Comparison of ENCODE assay signal across 15 cellular contexts in the genomic region with DNA sequence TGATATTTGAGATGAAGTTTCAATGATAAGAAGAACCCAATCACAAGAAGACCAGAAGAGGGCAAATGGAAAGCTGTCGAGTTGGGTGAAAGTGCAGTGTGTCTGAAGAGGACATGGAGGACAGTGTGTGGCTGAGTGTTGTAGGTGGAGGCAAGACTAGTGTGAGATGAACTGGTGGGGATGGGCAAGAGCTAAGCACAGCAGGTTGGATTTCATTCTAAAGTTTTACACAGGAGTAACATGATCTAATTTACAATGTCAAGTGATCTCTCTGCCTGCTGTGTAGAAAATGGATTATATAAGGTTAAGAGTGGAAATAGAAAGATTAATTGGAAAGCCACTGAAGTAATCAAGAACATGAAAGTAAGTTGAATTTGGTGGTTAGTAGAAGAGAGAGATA.
"Had no signal": no experiment of that assay in that cellular context is flagged by ENCODE, and none has a peak within 500 bp of the region (broad histone marks: within the 10 kb centered on the region; RNA-seq: fewer than 3 reads in every experiment).

No MANE protein-coding gene starts in this region.

- H3K4me1 Mint-ChIP-seq: memory B cell; stimulated activated effector memory CD8-positive, alpha-beta T cell treated with anti-CD3 and anti-CD28 coated beads, Interleukin-12 subunit alpha, Interleukin-12 subunit beta, amount 100 ng/mL, for 72 hours had no signal

- H3K27ac Mint-ChIP-seq: brain; memory B cell; stimulated activated effector memory CD8-positive, alpha-beta T cell treated with anti-CD3 and anti-CD28 coated beads, Interleukin-12 subunit alpha, Interleukin-12 subunit beta, amount 100 ng/mL, for 72 hours; type B pancreatic cell had no signal

- H3K27me3 Mint-ChIP-seq: brain had no signal

- H3K9me3 Mint-ChIP-seq: brain; stimulated activated effector memory CD8-positive, alpha-beta T cell treated with anti-CD3 and anti-CD28 coated beads, Interleukin-12 subunit alpha, Interleukin-12 subunit beta, amount 100 ng/mL, for 72 hours; type B pancreatic cell had no signal

- H3K27ac ChIP-seq: dorsolateral prefrontal cortex, parathyroid adenoma, sigmoid colon, SJCRH30, testis, WERI-Rb-1 had no signal

- H3K4me3 Mint-ChIP-seq: brain; memory B cell; stimulated activated effector memory CD8-positive, alpha-beta T cell treated with anti-CD3 and anti-CD28 coated beads, Interleukin-12 subunit alpha, Interleukin-12 subunit beta, amount 100 ng/mL, for 72 hours; type B pancreatic cell had no signal

- DNase-seq: activated CD4-positive, alpha-beta T cell treated with anti-CD3 and anti-CD28 coated beads for 1 hour; activated effector memory CD4-positive, alpha-beta T cell treated with anti-CD3 and anti-CD28 coated beads, Interleukin-2, amount 50 U/mL, for 16 hours; anterior cingulate cortex; central memory CD4-positive, alpha-beta T cell; dorsolateral prefrontal cortex; sigmoid colon; SJCRH30; stimulated activated CD4-positive, alpha-beta T cell treated with anti-CD3 and anti-CD28 coated beads, Interleukin-4, amount 100 ng/mL, for 24 hours; testis; WERI-Rb-1 had no signal

- H3K36me3 Mint-ChIP-seq: brain; memory B cell; stimulated activated effector memory CD8-positive, alpha-beta T cell treated with anti-CD3 and anti-CD28 coated beads, Interleukin-12 subunit alpha, Interleukin-12 subunit beta, amount 100 ng/mL, for 72 hours; type B pancreatic cell had no signal

- ATAC-seq: stimulated activated effector memory CD8-positive, alpha-beta T cell treated with anti-CD3 and anti-CD28 coated beads, Interleukin-12 subunit alpha, Interleukin-12 subunit beta, amount 100 ng/mL, for 72 hours had no signal
